28 cellular contexts compared by ENCODE assay signal in the genomic region with DNA sequence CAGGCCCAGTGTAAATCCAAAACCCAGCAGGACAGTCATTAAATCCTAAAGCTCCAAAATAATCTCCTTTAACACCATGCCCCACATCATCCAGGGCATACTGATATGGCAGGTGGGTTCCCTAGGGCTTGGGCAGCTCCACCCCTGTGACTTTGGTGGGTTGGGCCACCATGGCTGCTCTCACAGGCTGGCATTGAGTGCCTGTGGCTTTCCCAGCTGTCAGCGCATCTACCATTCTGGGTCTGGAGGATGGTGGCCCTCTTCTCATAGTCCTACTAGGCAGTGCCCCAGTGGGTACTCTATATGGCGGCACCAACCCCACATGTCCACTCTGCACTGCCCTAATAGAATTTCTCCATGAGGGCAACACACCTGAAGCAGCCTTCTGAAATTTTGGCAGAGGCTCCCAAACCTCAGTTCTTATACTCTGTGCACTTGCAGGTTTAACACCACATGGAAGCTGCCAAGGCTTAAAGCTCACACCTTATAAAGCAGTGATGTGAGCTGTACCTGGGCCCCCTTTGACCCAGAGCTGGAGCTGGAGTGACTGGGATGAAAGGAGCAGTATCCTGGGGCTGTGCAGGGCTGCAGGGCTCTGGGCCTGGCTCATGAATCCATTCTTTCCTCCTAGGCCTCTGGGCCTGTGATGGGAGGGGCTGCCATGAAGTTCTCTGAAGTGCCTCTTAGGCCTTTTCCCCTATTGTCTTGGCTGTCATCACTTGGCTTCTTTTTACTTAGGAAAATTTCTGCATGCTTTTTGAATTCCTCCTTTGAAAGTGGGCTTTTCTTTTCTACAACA.
"Had no signal": no experiment of that assay in that cellular context is flagged by ENCODE, and none has a peak within 500 bp of the region (broad histone marks: within the 10 kb centered on the region; RNA-seq: fewer than 3 reads in every experiment).

No MANE protein-coding gene starts in this region.

- H3K9me3 ChIP-seq: suprapubic skin, testis, thoracic aorta, thyroid gland, upper lobe of right lung, vagina had no signal

- DNase-seq: stimulated activated CD4-positive, alpha-beta T cell treated with anti-CD3 and anti-CD28 coated beads, Interleukin-2, amount 100 ng/mL, for 48 hours; stimulated activated CD4-positive, alpha-beta T cell treated with anti-CD3 and anti-CD28 coated beads, Interleukin-4, amount 100 ng/mL, for 1 hour; stimulated activated CD4-positive, alpha-beta T cell treated with anti-CD3 and anti-CD28 coated beads, Interleukin-4, amount 100 ng/mL, for 24 hours; stimulated activated CD4-positive, alpha-beta T cell treated with anti-CD3 and anti-CD28 coated beads, Interleukin-4, amount 100 ng/mL, for 4 hours; stimulated activated CD8-positive, alpha-beta memory T cell treated with anti-CD3 and anti-CD28 coated beads, Interleukin-4, amount 100 ng/mL, for 48 hours; stimulated activated naive B cell treated with anti-CD40 and anti-IgM and Interleukin-4, amounts not matched to agents 10 μg/mL and 1 μg/mL and 100 μg/mL, for 72 hours; stimulated activated naive CD4-positive, alpha-beta T cell; stimulated activated naive CD4-positive, alpha-beta T cell treated with Interleukin-2 at 50 U/mL for 16 hours; stimulated activated naive CD8-positive, alpha-beta T cell treated with anti-CD3 and anti-CD28 coated beads, Interleukin-15, amount 100 ng/mL, for 72 hours; stimulated activated naive CD8-positive, alpha-beta T cell treated with anti-CD3 and anti-CD28 coated beads, Interleukin-15, Interleukin-2, amounts not matched to agents 100 U/mL and 50 U/mL, for 24 hours; stomach; substantia nigra; testis; thyroid gland; tibial artery; transverse colon; trophoblast cell; upper lobe of left lung; upper lobe of right lung; uterus had no signal

- H3K4me1 ChIP-seq: stomach, suprapubic skin, testis, thyroid gland, tibial artery, tibial nerve, transverse colon, upper lobe of left lung, upper lobe of right lung, uterus, vagina had no signal

- H3K27ac Mint-ChIP-seq: stimulated activated effector memory CD8-positive, alpha-beta T cell treated with anti-CD3 and anti-CD28 coated beads, Interleukin-12 subunit alpha, Interleukin-12 subunit beta, amount 100 ng/mL, for 72 hours; stimulated activated memory B cell treated with anti-CD40 and anti-IgM and Interleukin-4, amounts not matched to agents 10 μg/mL and 1 μg/mL and 100 μg/mL, for 72 hours; stimulated activated naive B cell treated with anti-CD40 and anti-IgM and Interleukin-4, amounts not matched to agents 10 μg/mL and 1 μg/mL and 100 μg/mL, for 72 hours; stimulated activated naive CD8-positive, alpha-beta T cell treated with anti-CD3 and anti-CD28 coated beads, Interleukin-15, amount 100 ng/mL, for 72 hours; stimulated activated naive CD8-positive, alpha-beta T cell treated with anti-CD3 and anti-CD28 coated beads, Interleukin-15, Interleukin-2, amounts not matched to agents 100 ng/mL and 50 ng/mL, for 24 hours; type B pancreatic cell had no signal

- H3K4me3 Mint-ChIP-seq: stimulated activated effector memory CD8-positive, alpha-beta T cell treated with anti-CD3 and anti-CD28 coated beads, Interleukin-12 subunit alpha, Interleukin-12 subunit beta, amount 100 ng/mL, for 72 hours; stimulated activated memory B cell treated with anti-CD40 and anti-IgM and Interleukin-4, amounts not matched to agents 10 μg/mL and 1 μg/mL and 100 μg/mL, for 72 hours; stimulated activated naive B cell treated with anti-CD40 and anti-IgM and Interleukin-4, amounts not matched to agents 10 μg/mL and 1 μg/mL and 100 μg/mL, for 72 hours; stimulated activated naive CD8-positive, alpha-beta T cell treated with anti-CD3 and anti-CD28 coated beads, Interleukin-15, amount 100 ng/mL, for 72 hours; stimulated activated naive CD8-positive, alpha-beta T cell treated with anti-CD3 and anti-CD28 coated beads, Interleukin-15, Interleukin-2, amounts not matched to agents 100 ng/mL and 50 ng/mL, for 24 hours; type B pancreatic cell had no signal

- ATAC-seq: stimulated activated effector memory CD8-positive, alpha-beta T cell treated with anti-CD3 and anti-CD28 coated beads, Interleukin-12 subunit alpha, Interleukin-12 subunit beta, amount 100 ng/mL, for 72 hours; stimulated activated memory B cell treated with anti-CD40 and anti-IgM and Interleukin-4, amounts not matched to agents 10 μg/mL and 1 μg/mL and 100 μg/mL, for 72 hours; stimulated activated naive B cell treated with anti-CD40 and anti-IgM and Interleukin-4, amounts not matched to agents 10 μg/mL and 1 μg/mL and 100 μg/mL, for 72 hours; stimulated activated naive CD8-positive, alpha-beta T cell treated with anti-CD3 and anti-CD28 coated beads, Interleukin-15, amount 100 ng/mL, for 72 hours; stimulated activated naive CD8-positive, alpha-beta T cell treated with anti-CD3 and anti-CD28 coated beads, Interleukin-15, Interleukin-2, amounts not matched to agents 100 U/mL and 50 U/mL, for 24 hours; upper lobe of right lung had no signal

- H3K27ac ChIP-seq: stomach, suprapubic skin, testis, thoracic aorta, thyroid gland, tibial artery, tibial nerve, transverse colon, upper lobe of left lung, upper lobe of right lung, uterus, vagina had no signal

- H3K4me3 ChIP-seq: stomach, suprapubic skin, testis, thoracic aorta, thyroid gland, tibial artery, tibial nerve, transverse colon, upper lobe of left lung, upper lobe of right lung, uterus, vagina had no signal

- H3K36me3 ChIP-seq: stomach, suprapubic skin, thoracic aorta, thyroid gland, tibial artery, tibial nerve, transverse colon, upper lobe of left lung, upper lobe of right lung, uterus, vagina had no signal

- H3K27me3 ChIP-seq: stomach, suprapubic skin, testis, thyroid gland, tibial artery, tibial nerve, transverse colon, upper lobe of left lung, upper lobe of right lung, uterus, vagina had no signal

- H3K27me3 Mint-ChIP-seq: stimulated activated memory B cell treated with anti-CD40 and anti-IgM and Interleukin-4, amounts not matched to agents 10 μg/mL and 1 μg/mL and 100 μg/mL, for 72 hours; stimulated activated naive B cell treated with anti-CD40 and anti-IgM and Interleukin-4, amounts not matched to agents 10 μg/mL and 1 μg/mL and 100 μg/mL, for 72 hours; stimulated activated naive CD8-positive, alpha-beta T cell treated with anti-CD3 and anti-CD28 coated beads, Interleukin-15, amount 100 ng/mL, for 72 hours; stimulated activated naive CD8-positive, alpha-beta T cell treated with anti-CD3 and anti-CD28 coated beads, Interleukin-15, Interleukin-2, amounts not matched to agents 100 ng/mL and 50 ng/mL, for 24 hours; type B pancreatic cell had no signal

- H3K36me3 Mint-ChIP-seq: stimulated activated effector memory CD8-positive, alpha-beta T cell treated with anti-CD3 and anti-CD28 coated beads, Interleukin-12 subunit alpha, Interleukin-12 subunit beta, amount 100 ng/mL, for 72 hours; stimulated activated memory B cell treated with anti-CD40 and anti-IgM and Interleukin-4, amounts not matched to agents 10 μg/mL and 1 μg/mL and 100 μg/mL, for 72 hours; stimulated activated naive B cell treated with anti-CD40 and anti-IgM and Interleukin-4, amounts not matched to agents 10 μg/mL and 1 μg/mL and 100 μg/mL, for 72 hours; type B pancreatic cell had no signal

- H3K4me1 Mint-ChIP-seq: stimulated activated effector memory CD8-positive, alpha-beta T cell treated with anti-CD3 and anti-CD28 coated beads, Interleukin-12 subunit alpha, Interleukin-12 subunit beta, amount 100 ng/mL, for 72 hours; stimulated activated memory B cell treated with anti-CD40 and anti-IgM and Interleukin-4, amounts not matched to agents 10 μg/mL and 1 μg/mL and 100 μg/mL, for 72 hours; stimulated activated naive B cell treated with anti-CD40 and anti-IgM and Interleukin-4, amounts not matched to agents 10 μg/mL and 1 μg/mL and 100 μg/mL, for 72 hours; stimulated activated naive CD8-positive, alpha-beta T cell treated with anti-CD3 and anti-CD28 coated beads, Interleukin-15, amount 100 ng/mL, for 72 hours had no signal
